In the genomic region with DNA sequence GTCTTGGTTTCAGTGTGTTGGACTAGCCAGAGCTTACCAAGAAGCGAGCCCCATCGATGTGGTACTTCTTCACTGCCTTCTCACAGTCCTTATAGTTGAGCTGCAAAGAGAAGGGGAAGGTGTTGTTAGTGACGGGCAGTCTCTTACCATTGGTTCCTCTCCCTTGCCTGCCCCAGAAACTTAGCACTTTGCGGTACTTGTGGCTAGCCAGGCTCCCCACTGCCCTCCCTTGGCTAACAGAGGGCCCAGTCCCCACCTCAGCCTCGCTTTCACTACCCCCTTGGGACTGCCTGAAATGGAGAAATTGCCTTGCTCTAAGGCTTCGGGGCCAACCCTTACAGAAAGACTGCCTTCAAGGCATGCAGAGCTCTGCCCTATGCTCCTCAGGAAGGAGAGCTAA, we compare ENCODE assay signal across 8 cellular contexts. TPM values are rescaled to one million over a fixed set of nuclear protein-coding genes. Genes with fewer than 3 reads are reported as not detected.
DNase-seq lines count a peak whose midpoint lies in the region; ATAC-seq and TF ChIP-seq lines count a peak whose summit lies in the region.

No MANE protein-coding gene starts in this region.

- DNase-seq in GDM1 (lab: John Stamatoyannopoulos, UW) (peak; percentile 94), putamen (ENCODE audit: low spot score) (peak; percentile 47), MCF 10A (ENCODE audit: unreplicated experiment) (no peak), WERI-Rb-1 (no peak), NCI-H2029 treated with DMSO at 0.1 percent for 48 hours (lab: John Stamatoyannopoulos, UW) (no peak)
- DNase-seq in activated T-cell treated with anti-CD3 and anti-CD28 coated beads, Interleukin-2, amount 50 U/mL, for 4 hours = peak; percentile 36

- intact Hi-C loops in MCF 10A (cut with micrococcal nuclease) = no loop called here

- H3K4me3 Mint-ChIP-seq in activated T-cell treated with anti-CD3 and anti-CD28 coated beads, Interleukin-2, amount 50 U/mL, for 4 hours = peak overlapping the region; percentile 94
- no peak overlapping the region for H3K4me3 Mint-ChIP-seq in MCF 10A (ENCODE audit: unreplicated experiment)

- H3K9me3 Mint-ChIP-seq in activated T-cell treated with anti-CD3 and anti-CD28 coated beads, Interleukin-2, amount 50 U/mL, for 4 hours = no peaks in the 10 kb centered on the region
- no peaks in the 10 kb centered on the region for H3K9me3 Mint-ChIP-seq in MCF 10A (ENCODE audit: unreplicated experiment)

- H3K27ac Mint-ChIP-seq in MCF 10A (ENCODE audit: low read depth, unreplicated experiment) = no peak overlapping the region

- POLR2A ChIA-PET in MCF 10A (lab: Yijun Ruan, JAX) = interaction anchor here (0.5 to 0.7 kb wide), 2 partner anchors 15 to 24 kb away, joined by 3 to 4 read pairs; no protein-coding TSS in a partner anchor

- no peaks in the 10 kb centered on the region for H3K27me3 Mint-ChIP-seq in activated T-cell treated with anti-CD3 and anti-CD28 coated beads, Interleukin-2, amount 50 U/mL, for 4 hours (ENCODE audit: low read depth)
- peaks cover 47% of the 10 kb centered on the region for H3K27me3 Mint-ChIP-seq in MCF 10A (ENCODE audit: insufficient read depth, unreplicated experiment)

- TF ChIP-seq CTCF in MCF 10A (IDR thresholded peaks at IDR 0.05; ENCODE audit: unreplicated experiment) (no peak), WERI-Rb-1 (IDR thresholded peaks at IDR 0.05; ENCODE audit: low read depth, low read length) (no peak)

- H3K27me3 ChIP-seq in WERI-Rb-1 (ENCODE audit: insufficient read depth, low read depth, severe bottlenecking) = peaks cover 57% of the 10 kb centered on the region

- H3K9me3 ChIP-seq in WERI-Rb-1 (ENCODE audit: severe bottlenecking) = no peaks in the 10 kb centered on the region

- no peaks in the 10 kb centered on the region for H3K36me3 ChIP-seq in WERI-Rb-1

- peaks cover 64% of the 10 kb centered on the region for H3K36me3 Mint-ChIP-seq in activated T-cell treated with anti-CD3 and anti-CD28 coated beads, Interleukin-2, amount 50 U/mL, for 4 hours (ENCODE audit: insufficient read depth)
- H3K36me3 Mint-ChIP-seq in MCF 10A (ENCODE audit: insufficient read depth, unreplicated experiment) = no peaks in the 10 kb centered on the region

- no TSS peak for BruUV-seq in MCF 10A (replicated peaks; lab: Mats Ljungman, UMichigan)

- CTCF ChIA-PET in MCF 10A (lab: Yijun Ruan, JAX) = interaction anchor here (0.7 to 8.7 kb wide), 6 partner anchors 11 to 340 kb away, joined by 3 to 40 read pairs (median 4); no protein-coding TSS in a partner anchor

- H3K4me3 ChIP-seq in WERI-Rb-1 (ENCODE audit: low read depth, low read length) = no peak overlapping the region

- H3K27ac ChIP-seq in WERI-Rb-1 = no peak overlapping the region

- ATAC-seq in GM19452 (IDR thresholded peaks at IDR 0.05; ENCODE audit: unreplicated experiment) (peak; percentile 74), HG03378 (IDR thresholded peaks at IDR 0.05; ENCODE audit: unreplicated experiment) (peak; percentile 84)
- ATAC-seq in activated T-cell treated with anti-CD3 and anti-CD28 coated beads, Interleukin-2, amount 50 U/mL, for 4 hours = peak; percentile 3 to 7

- peaks cover 80% of the 10 kb centered on the region for H3K4me1 Mint-ChIP-seq in activated T-cell treated with anti-CD3 and anti-CD28 coated beads, Interleukin-2, amount 50 U/mL, for 4 hours (ENCODE audit: low read depth)
- no peaks in the 10 kb centered on the region for H3K4me1 Mint-ChIP-seq in MCF 10A (ENCODE audit: insufficient read depth, unreplicated experiment)

RNA-seq across cellular contexts. Expression of gene LCP2, which starts 4.3 kb away (rescaled TPM):
- total RNA-seq in activated T-cell treated with anti-CD3 and anti-CD28 coated beads, Interleukin-2, amount 50 U/mL, for 4 hours = 100 to 1,000 TPM in 2 of 3 donors, 10 to 100 TPM in 1; 93.0 to 136 (median 132) TPM
- total RNA-seq in MCF 10A (2022) = not detected in 2 replicates

Comparison
In these comparisons a context has a peak if more than half of its experiments do, and no peak if none do; other contexts are left out.
1. DNase-seq: peak in GDM1 (single experiment), activated T-cell treated with anti-CD3 and anti-CD28 coated beads, Interleukin-2, amount 50 U/mL, for 4 hours (single experiment) and putamen (single experiment); none in MCF 10A (single experiment), WERI-Rb-1 (single experiment) and NCI-H2029 treated with DMSO at 0.1 percent for 48 hours (single experiment).
2. ATAC-seq: peak in every context shown above with its lines; median percentile 84 in HG03378; 74 in GM19452; 5 in activated T-cell treated with anti-CD3 and anti-CD28 coated beads, Interleukin-2, amount 50 U/mL, for 4 hours.
3. RNA of gene LCP2, which starts 4.3 kb away (total RNA-seq): 93.0 to 136 TPM in activated T-cell treated with anti-CD3 and anti-CD28 coated beads, Interleukin-2, amount 50 U/mL, for 4 hours; not detected in MCF 10A; every median in the first group is over 10 times any median in the second.